In genomic region chr20:9126527-9126926, GRCh38 we compare ENCODE assay signal across 23 cellular contexts. TPM values are rescaled to one million over a fixed set of nuclear protein-coding genes. Genes with fewer than 3 reads are reported as not detected.
"Had no signal": no experiment of that assay in that cellular context is flagged by ENCODE, and none has a peak within 500 bp of the region (broad histone marks: within the 10 kb centered on the region; RNA-seq: fewer than 3 reads in every experiment).

No MANE protein-coding gene starts in this region.

- H3K27me3 Mint-ChIP-seq: activated B cell treated with CpG ODN at 0.5 μM for 24 hours; activated CD4-positive, alpha-beta memory T cell treated with anti-CD3 and anti-CD28 coated beads, Interleukin-2, amount 10 ng/mL, durations not matched to agents 7 days and 5 days; activated T-cell treated with anti-CD3 and anti-CD28 coated beads, Interleukin-2, amount 50 U/mL, for 24 hours; stimulated activated naive CD8-positive, alpha-beta T cell treated with anti-CD3 and anti-CD28 coated beads, Interleukin-15, amount 100 ng/mL, for 72 hours had no signal

- H3K9me3 ChIP-seq: gastrocnemius medialis, prostate gland, suprapubic skin, vagina had no signal

- DNase-seq: activated B cell treated with CpG ODN at 0.5 μM for 24 hours; activated CD4-positive, alpha-beta memory T cell treated with anti-CD3 and anti-CD28 coated beads, Interleukin-2, amount 10 ng/mL, durations not matched to agents 7 days and 5 days; activated CD4-positive, alpha-beta T cell treated with anti-CD3 and anti-CD28 coated beads for 48 hours; activated naive CD4-positive, alpha-beta T cell treated with anti-CD3 and anti-CD28 coated beads for 36 hours; activated T-cell treated with anti-CD3 and anti-CD28 coated beads, Interleukin-2, amount 50 U/mL, for 24 hours; gastrocnemius medialis; head of caudate nucleus; kidney; right cardiac atrium; stimulated activated CD4-positive, alpha-beta T cell treated with anti-CD3 and anti-CD28 coated beads, Interleukin-15, amount 100 ng/mL, for 24 hours; stimulated activated CD4-positive, alpha-beta T cell treated with anti-CD3 and anti-CD28 coated beads, Interleukin-2, amount 100 ng/mL, for 48 hours; stimulated activated naive CD8-positive, alpha-beta T cell treated with anti-CD3 and anti-CD28 coated beads, Interleukin-15, amount 100 ng/mL, for 72 hours; T-helper 1 cell; T-helper 9 cell; transverse colon had no signal

- H3K4me3 Mint-ChIP-seq: activated B cell treated with CpG ODN at 0.5 μM for 24 hours; activated CD4-positive, alpha-beta memory T cell treated with anti-CD3 and anti-CD28 coated beads, Interleukin-2, amount 10 ng/mL, durations not matched to agents 7 days and 5 days; activated naive CD4-positive, alpha-beta T cell treated with anti-CD3 and anti-CD28 coated beads for 36 hours; activated T-cell treated with anti-CD3 and anti-CD28 coated beads, Interleukin-2, amount 50 U/mL, for 24 hours; stimulated activated naive CD8-positive, alpha-beta T cell treated with anti-CD3 and anti-CD28 coated beads, Interleukin-15, amount 100 ng/mL, for 72 hours had no signal

- H3K4me3 ChIP-seq: cardiac muscle cell, gastrocnemius medialis, lung, prostate gland, skin epidermis, suprapubic skin, transverse colon, vagina had no signal

- H3K36me3 ChIP-seq: cardiac muscle cell, gastrocnemius medialis, prostate gland, suprapubic skin, transverse colon, vagina had no signal

- H3K9me3 Mint-ChIP-seq: activated B cell treated with CpG ODN at 0.5 μM for 24 hours; activated naive CD4-positive, alpha-beta T cell treated with anti-CD3 and anti-CD28 coated beads for 36 hours had no signal

- H3K4me1 ChIP-seq: prostate gland, suprapubic skin, vagina had no signal

- H3K4me1 Mint-ChIP-seq: activated B cell treated with CpG ODN at 0.5 μM for 24 hours; activated CD4-positive, alpha-beta memory T cell treated with anti-CD3 and anti-CD28 coated beads, Interleukin-2, amount 10 ng/mL, durations not matched to agents 7 days and 5 days; stimulated activated naive CD8-positive, alpha-beta T cell treated with anti-CD3 and anti-CD28 coated beads, Interleukin-15, amount 100 ng/mL, for 72 hours had no signal

- ATAC-seq: gastrocnemius medialis; left lobe of liver; right cardiac atrium; stimulated activated naive CD8-positive, alpha-beta T cell treated with anti-CD3 and anti-CD28 coated beads, Interleukin-15, amount 100 ng/mL, for 72 hours had no signal

- H3K27ac ChIP-seq: cardiac muscle cell, gastrocnemius medialis, prostate gland, skin epidermis, suprapubic skin, transverse colon, vagina had no signal

- H3K27ac Mint-ChIP-seq: activated B cell treated with CpG ODN at 0.5 μM for 24 hours; activated CD4-positive, alpha-beta memory T cell treated with anti-CD3 and anti-CD28 coated beads, Interleukin-2, amount 10 ng/mL, durations not matched to agents 7 days and 5 days; activated naive CD4-positive, alpha-beta T cell treated with anti-CD3 and anti-CD28 coated beads for 36 hours; activated T-cell treated with anti-CD3 and anti-CD28 coated beads, Interleukin-2, amount 50 U/mL, for 24 hours; activated T-helper 2 cell treated with anti-CD3 and anti-CD28 coated beads, Interferon-gamma antibody, Interleukin-2, Interleukin-4, amounts not matched to agents 10 μg/mL and 5 μg/mL and 100 μg/mL, durations not matched to agents 14 hours and 24 hours and 36 hours; stimulated activated naive CD8-positive, alpha-beta T cell treated with anti-CD3 and anti-CD28 coated beads, Interleukin-15, amount 100 ng/mL, for 72 hours had no signal

- H3K27me3 ChIP-seq: cardiac muscle cell, gastrocnemius medialis, suprapubic skin, transverse colon, vagina had no signal

RNA-seq across cellular contexts. Expression of gene PLCB4, which starts 57.6 kb away (rescaled TPM):
- total RNA-seq: activated B cell treated with CpG ODN at 0.5 μM for 24 hours; activated CD4-positive, alpha-beta memory T cell treated with anti-CD3 and anti-CD28 coated beads, Interleukin-2, amount 10 ng/mL, durations not matched to agents 7 days and 5 days; activated naive CD4-positive, alpha-beta T cell treated with anti-CD3 and anti-CD28 coated beads for 36 hours; activated T-helper 2 cell treated with anti-CD3 and anti-CD28 coated beads, Interferon-gamma antibody, Interleukin-2, Interleukin-4, amounts not matched to agents 10 μg/mL and 5 μg/mL and 100 μg/mL, durations not matched to agents 14 hours and 24 hours and 36 hours had no signal
